ENCODE assay signal across 8 cellular contexts in the genomic region with DNA sequence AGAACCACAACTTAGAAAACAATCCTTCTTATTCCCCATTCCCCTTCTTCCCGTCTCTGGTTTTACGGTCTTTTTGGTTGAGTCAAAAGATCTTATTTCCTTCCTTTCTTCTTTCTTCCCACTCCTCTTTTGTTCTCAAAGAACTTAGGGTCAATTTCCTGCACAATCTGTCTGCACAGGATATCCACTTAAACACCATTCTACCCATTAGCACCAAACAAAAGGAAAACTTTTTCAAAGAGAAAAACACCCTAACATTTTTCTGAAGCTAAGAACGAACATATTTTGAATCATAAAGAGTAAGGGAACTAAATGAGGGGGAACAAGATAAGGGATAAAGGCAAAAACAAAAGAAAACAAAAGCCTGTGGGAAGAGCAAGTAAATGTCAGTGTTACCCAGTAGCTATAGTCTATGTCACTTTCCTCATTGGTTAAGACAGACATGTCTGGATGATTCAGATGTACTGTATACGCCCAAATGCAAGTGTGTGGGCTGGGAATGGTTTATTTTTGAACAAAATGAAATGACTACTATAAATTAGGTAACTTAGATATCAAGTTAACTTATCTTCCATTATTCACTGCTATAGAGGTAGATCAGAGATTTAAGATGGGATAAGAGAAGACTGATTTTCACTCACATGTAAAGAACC. TPM values are rescaled to one million over a fixed set of nuclear protein-coding genes. Genes with fewer than 3 reads are reported as not detected.
DNase-seq lines count a peak whose midpoint lies in the region; ATAC-seq, FAIRE-seq and TF ChIP-seq lines count a peak whose summit lies in the region.

No MANE protein-coding gene starts in this region.

- H3K9me3 ChIP-seq in A673 (ENCODE audit: low read depth, low read length, poor library complexity, severe bottlenecking) (peaks cover 3% of the 10 kb centered on the region), HEK293 (ENCODE audit: control insufficient read depth, insufficient read depth, low read depth, low read length) (no peaks in the 10 kb centered on the region), keratinocyte (ENCODE audit: control insufficient read depth, low read depth, low read length) (no peaks in the 10 kb centered on the region), suprapubic skin (no peaks in the 10 kb centered on the region)

- no peaks in the 10 kb centered on the region for H3K9me1 ChIP-seq in keratinocyte (ENCODE audit: control insufficient read depth, extremely low read depth, insufficient read depth, low read length)

- peaks cover 39% of the 10 kb centered on the region for H3K4me1 Mint-ChIP-seq in activated naive CD4-positive, alpha-beta T cell treated with anti-CD3 and anti-CD28 coated beads, Interleukin-2, amount 10 ng/mL, durations not matched to agents 7 days and 5 days

- dilution Hi-C loops in keratinocyte (cut with MboI; ENCODE audit: extremely low pct_ligation_motif_present, low sequenced_read_pairs): no loop called here

- no peaks in the 10 kb centered on the region for H3K36me3 ChIP-seq in A673 (ENCODE audit: insufficient read depth, low read length, poor library complexity, severe bottlenecking)
- no peaks in the 10 kb centered on the region for H3K36me3 ChIP-seq in HEK293 (ENCODE audit: control insufficient read depth in 2 of 2, insufficient read depth in 1 of 2, low read length in 2 of 2)
- peaks cover 8 to 20% of the 10 kb centered on the region in 2 experiments for H3K36me3 ChIP-seq in keratinocyte (ENCODE audit: control insufficient read depth in 2 of 2, extremely low read depth in 1 of 2, insufficient read depth in 2 of 2, low read length in 2 of 2)
- no peaks in the 10 kb centered on the region for H3K36me3 ChIP-seq in suprapubic skin

- peaks cover 6% of the 10 kb centered on the region for H3K36me3 Mint-ChIP-seq in activated naive CD4-positive, alpha-beta T cell treated with anti-CD3 and anti-CD28 coated beads, Interleukin-2, amount 10 ng/mL, durations not matched to agents 7 days and 5 days

- H3K4me3 ChIP-seq in A673 (ENCODE audit: low read depth, low read length, poor library complexity, severe bottlenecking) (no peak overlapping the region), HEK293 (ENCODE audit: low read depth, low read length) (no peak overlapping the region), keratinocyte (ENCODE audit: control insufficient read depth in 2 of 3, extremely low read depth in 1 of 3, insufficient read depth in 2 of 3, low read depth in 1 of 3, low read length in 3 of 3) (peak overlapping the region; percentile 77 to 90 (median 85)), suprapubic skin (peak overlapping the region; percentile 43)

- intact Hi-C loops in A673 (cut with micrococcal nuclease; ENCODE audit: unreplicated experiment): no loop called here

- peaks cover 37% of the 10 kb centered on the region for H3K4me1 ChIP-seq in A673 (ENCODE audit: insufficient read depth, low read length, poor library complexity, severe bottlenecking)
- H3K4me1 ChIP-seq in HEK293 (ENCODE audit: control insufficient read depth, insufficient read depth, low read length): peaks cover 5% of the 10 kb centered on the region; the same call in 1 of the 2 replicates
- peaks cover 46% of the 10 kb centered on the region for H3K4me1 ChIP-seq in keratinocyte (ENCODE audit: control insufficient read depth, extremely low read depth, insufficient read depth, low read length)
- peaks cover 36% of the 10 kb centered on the region for H3K4me1 ChIP-seq in suprapubic skin

- no peak for ATAC-seq in HG02973 (IDR thresholded peaks at IDR 0.05; ENCODE audit: unreplicated experiment)

- no peak for TF ChIP-seq EP300 in suprapubic skin (IDR thresholded peaks at IDR 0.05)

- no peak overlapping the region for H3K27ac ChIP-seq in A673 (ENCODE audit: low read depth, low read length, poor library complexity, severe bottlenecking)
- no peak overlapping the region for H3K27ac ChIP-seq in HEK293 (ENCODE audit: extremely low read depth, low read depth, low read length)
- peak overlapping the region; percentile 94 for H3K27ac ChIP-seq in keratinocyte (ENCODE audit: control insufficient read depth, insufficient read depth, low read length)
- peak overlapping the region; percentile 86 for H3K27ac ChIP-seq in suprapubic skin

- TF ChIP-seq CTCF in A673 (conservative IDR thresholded peaks at IDR 0.05; ENCODE audit: low read depth, low read length) (no peak), HEK293 (tag by site-specific recombination; IDR thresholded peaks at IDR 0.05) (no peak), keratinocyte (optimal IDR thresholded peaks at IDR 0.05 in 1 of 3, IDR thresholded peaks at IDR 0.05 in 1 of 3, conservative IDR thresholded peaks at IDR 0.05 in 1 of 3; ENCODE audit: extremely low read depth in 1 of 3, insufficient read depth in 2 of 3, low read length in 3 of 3) (no peak), suprapubic skin (IDR thresholded peaks at IDR 0.05) (no peak)

- H4K20me1 ChIP-seq in keratinocyte (ENCODE audit: control insufficient read depth, extremely low read depth, insufficient read depth, low read length): peaks cover 15% of the 10 kb centered on the region

- DNase-seq in A673 (ENCODE audit: low spot score): peak; percentile 91
- no peak for DNase-seq in activated naive CD4-positive, alpha-beta T cell treated with anti-CD3 and anti-CD28 coated beads, Interleukin-2, amount 10 ng/mL, durations not matched to agents 7 days and 5 days
- no peak for DNase-seq in keratinocyte (ENCODE audit: low read depth, low spot score)
- DNase-seq in suprapubic skin (ENCODE audit: low spot score in 2 of 2): no peak
- no peak for DNase-seq in DMS 273 treated with DMSO at 0.1 percent for 48 hours (lab: John Stamatoyannopoulos, UW)
- DNase-seq in NCI-H128 (lab: John Stamatoyannopoulos, UW; ENCODE audit: unreplicated experiment): no peak

- FAIRE-seq in keratinocyte (lab: Jason Lieb, UNC): no peak

- TF ChIP-seq POLR2A in suprapubic skin (IDR thresholded peaks at IDR 0.05): no peak

- no peaks in the 10 kb centered on the region for H3K27me3 Mint-ChIP-seq in activated naive CD4-positive, alpha-beta T cell treated with anti-CD3 and anti-CD28 coated beads, Interleukin-2, amount 10 ng/mL, durations not matched to agents 7 days and 5 days

- CTCF ChIA-PET in A673 (lab: Charles Lee) (no interaction called here), HEK293 (lab: Yijun Ruan, JAX) (no interaction called here)
- CTCF ChIA-PET in activated naive CD4-positive, alpha-beta T cell treated with anti-CD3 and anti-CD28 coated beads, Interleukin-2, amount 10 ng/mL, durations not matched to agents 7 days and 5 days (lab: Charles Lee): interaction anchor here (1.4 to 2.2 kb wide), 3 partner anchors 20 to 60 kb away, joined by 3 to 7 read pairs (median 5); partner anchors contain the start of gene TOR3A

- peaks cover 70% of the 10 kb centered on the region for H3K79me2 ChIP-seq in keratinocyte (ENCODE audit: control insufficient read depth, insufficient read depth, low read length)

- 38% methylated on average over 4 of the region's 4 CpGs for WGBS in suprapubic skin

- H3K27me3 ChIP-seq in A673 (replicated peaks; ENCODE audit: insufficient read depth, low read depth, low read length, poor library complexity) (no peaks in the 10 kb centered on the region), keratinocyte (ENCODE audit: control insufficient read depth, extremely low read depth, insufficient read depth, low read length) (no peaks in the 10 kb centered on the region), suprapubic skin (no peaks in the 10 kb centered on the region)

- TSS peak; percentile 51 for BruUV-seq in A673 (replicated peaks; lab: Mats Ljungman, UMichigan)

- no peaks in the 10 kb centered on the region for H3K9me3 Mint-ChIP-seq in activated naive CD4-positive, alpha-beta T cell treated with anti-CD3 and anti-CD28 coated beads, Interleukin-2, amount 10 ng/mL, durations not matched to agents 7 days and 5 days

- peak overlapping the region; percentile 86 for H3K4me2 ChIP-seq in keratinocyte (ENCODE audit: control insufficient read depth, extremely low read depth, insufficient read depth, low read depth, low read length)

- H3K4me3 Mint-ChIP-seq in activated naive CD4-positive, alpha-beta T cell treated with anti-CD3 and anti-CD28 coated beads, Interleukin-2, amount 10 ng/mL, durations not matched to agents 7 days and 5 days: no peak overlapping the region

- H3K27ac Mint-ChIP-seq in activated naive CD4-positive, alpha-beta T cell treated with anti-CD3 and anti-CD28 coated beads, Interleukin-2, amount 10 ng/mL, durations not matched to agents 7 days and 5 days: peak overlapping the region; percentile 70

- no peak overlapping the region for H2AFZ ChIP-seq in keratinocyte (ENCODE audit: control insufficient read depth, low read length)

- peak overlapping the region; percentile 92 for H3K9ac ChIP-seq in keratinocyte (ENCODE audit: control insufficient read depth, extremely low read depth, insufficient read depth, low read length)

- POLR2A ChIA-PET in A673 (lab: Charles Lee; ENCODE audit: low non-redundant PET): no interaction called here
- POLR2A ChIA-PET in HEK293 (lab: Yijun Ruan, JAX): no interaction called here

TF ChIP-seq in HEK293, 187 proteins besides CTCF, POLR2A, EP300 and RAD21:
- TF ChIP-seq ZNF510 (tag by site-specific recombination; IDR thresholded peaks at IDR 0.05; ENCODE audit: insufficient replicate concordance) (no peak), MZF1 (tag by site-specific recombination; IDR thresholded peaks at IDR 0.05; ENCODE audit: borderline replicate concordance) (peak; percentile 62; the same call in 1 of the 2 replicates), EGR2 (tag by site-specific recombination; IDR thresholded peaks at IDR 0.05; ENCODE audit: low read depth) (0 out of 2 replicates have a peak, but pooled peaks have one; percentile 34)

RNA-seq across cellular contexts. Expression of gene TOR3A, which starts 59.8 kb away (rescaled TPM):
- total RNA-seq in A673 (2021) (18.0 and 21.0 TPM in 2 replicates), suprapubic skin (10 to 100 TPM; 23.6 to 31.4 (median 29.6) TPM)
- 16.8 to 21.3 TPM (median 20.4 TPM) in 3 replicates for polyA plus RNA-seq in keratinocyte
- 4.0 TPM for polyA plus RNA-seq in keratinocyte (2011; ENCODE audit: low read depth)
- polyA plus RNA-seq in keratinocyte (2011; cell fraction: cytosol; rRNA removed): 9.4 and 10.7 TPM in 2 replicates
- 19.3 and 22.2 TPM in 2 replicates for polyA plus RNA-seq in keratinocyte (2011; cell fraction: nucleus; rRNA removed)
- polyA plus RNA-seq in keratinocyte (2012; ENCODE audit: low replicate concordance): 16.5 and 17.3 TPM in 2 replicates
- polyA minus RNA-seq in keratinocyte: 30.3 to 44.8 TPM (median 30.8 TPM) in 3 replicates
- polyA minus RNA-seq in keratinocyte (2011; cell fraction: cytosol; rRNA and poly(A)+ RNA removed): 27.2 TPM
- 20.8 and 23.0 TPM in 2 replicates for polyA minus RNA-seq in keratinocyte (2011; cell fraction: nucleus; rRNA and poly(A)+ RNA removed)

Comparison
In these comparisons a context has a peak if more than half of its experiments do, and no peak if none do; other contexts are left out.
1. H3K27ac ChIP-seq: peak in keratinocyte (single experiment) and suprapubic skin (single experiment); none in A673 (single experiment) and HEK293 (single experiment).
2. H3K4me3 ChIP-seq: peak in keratinocyte (3 of 3) and suprapubic skin (single experiment); none in A673 (single experiment) and HEK293 (single experiment).